Comparison of ENCODE assay signal across 18 cellular contexts in genomic region chr2:383173-383572, GRCh38.
A peak's percentile ranks its signal among the peaks of the same experiment; 100 is the strongest.
DNase-seq lines count a peak whose midpoint lies in the region; ATAC-seq and TF ChIP-seq lines count a peak whose summit lies in the region.
"Had no signal": no experiment of that assay in that cellular context is flagged by ENCODE, and none has a peak within 500 bp of the region (broad histone marks: within the 10 kb centered on the region; RNA-seq: fewer than 3 reads in every experiment).

No MANE protein-coding gene starts in this region.

- peak; percentile 14 for DNase-seq in DMS53 (lab: John Stamatoyannopoulos, UW)
- no peak for DNase-seq in DMS53 treated with DMSO at 0.1 percent for 48 hours (lab: John Stamatoyannopoulos, UW; ENCODE audit: unreplicated experiment)
- DNase-seq in endothelial cell (ENCODE audit: low spot score): peak; percentile 24
- peak; percentile 33 for DNase-seq in mucosa of gallbladder (ENCODE audit: low spot score)
- no peak for DNase-seq in type B pancreatic cell (ENCODE audit: extremely low spot score, unreplicated experiment)
- no peak for DNase-seq in NCI-H524 (lab: John Stamatoyannopoulos, UW)
- no peak for DNase-seq in activated CD4-positive, alpha-beta T cell treated with anti-CD3 and anti-CD28 coated beads for 1 hour
- DNase-seq: activated B cell treated with CpG ODN at 0.5 μM for 24 hours; CD8-positive, alpha-beta memory T cell; GF-D8; MV-4-11; naive thymus-derived CD4-positive, alpha-beta T cell; NCI-H2171; right lobe of liver; stimulated activated CD4-positive, alpha-beta T cell treated with anti-CD3 and anti-CD28 coated beads, Interleukin-2, amount 100 ng/mL, for 48 hours had no signal

- H3K9me3 Mint-ChIP-seq in endothelial cell (ENCODE audit: unreplicated experiment) (no peaks in the 10 kb centered on the region), type B pancreatic cell (peaks cover 9% of the 10 kb centered on the region)

- H3K27me3 Mint-ChIP-seq in endothelial cell (ENCODE audit: unreplicated experiment) (no peaks in the 10 kb centered on the region), type B pancreatic cell (peaks cover 5% of the 10 kb centered on the region)

- H3K4me1 Mint-ChIP-seq in endothelial cell (ENCODE audit: unreplicated experiment) (no peaks in the 10 kb centered on the region), type B pancreatic cell (ENCODE audit: unreplicated experiment) (peaks cover 18% of the 10 kb centered on the region)
- H3K4me1 Mint-ChIP-seq: CD8-positive, alpha-beta memory T cell; central memory CD8-positive, alpha-beta T cell; naive thymus-derived CD4-positive, alpha-beta T cell had no signal

- no peak for ATAC-seq in GM18868 (IDR thresholded peaks at IDR 0.05; ENCODE audit: unreplicated experiment)
- ATAC-seq: activated naive CD4-positive, alpha-beta T cell treated with anti-CD3 and anti-CD28 coated beads, Interleukin-2, amount 50 U/mL, for 72 hours; naive thymus-derived CD4-positive, alpha-beta T cell had no signal

- TF ChIP-seq CTCF in endothelial cell (IDR thresholded peaks at IDR 0.05; ENCODE audit: unreplicated experiment) (no peak), type B pancreatic cell (conservative IDR thresholded peaks at IDR 0.05) (peak; percentile 58)

- no peaks in the 10 kb centered on the region for H3K36me3 Mint-ChIP-seq in endothelial cell (ENCODE audit: low read depth, unreplicated experiment)
- H3K36me3 Mint-ChIP-seq in type B pancreatic cell: no peaks in the 10 kb centered on the region

- H3K4me3 Mint-ChIP-seq in endothelial cell (ENCODE audit: unreplicated experiment) (no peak overlapping the region), type B pancreatic cell (no peak overlapping the region)
- H3K4me3 Mint-ChIP-seq: activated B cell treated with CpG ODN at 0.5 μM for 24 hours; CD8-positive, alpha-beta memory T cell; central memory CD8-positive, alpha-beta T cell; naive thymus-derived CD4-positive, alpha-beta T cell had no signal

- H3K27ac Mint-ChIP-seq in endothelial cell (ENCODE audit: unreplicated experiment) (no peak overlapping the region), type B pancreatic cell (no peak overlapping the region)
- H3K27ac Mint-ChIP-seq: activated B cell treated with CpG ODN at 0.5 μM for 24 hours; activated naive CD4-positive, alpha-beta T cell treated with anti-CD3 and anti-CD28 coated beads, Interleukin-2, amount 50 U/mL, for 72 hours; naive thymus-derived CD4-positive, alpha-beta T cell had no signal

Comparison
In these comparisons a context has a peak if more than half of its experiments do, and no peak if none do; other contexts are left out.
1. DNase-seq: peak in DMS53 (single experiment), endothelial cell (single experiment) and mucosa of gallbladder (single experiment); none in DMS53 treated with DMSO at 0.1 percent for 48 hours (single experiment), type B pancreatic cell (single experiment), NCI-H524 (0 of 2) and activated CD4-positive, alpha-beta T cell treated with anti-CD3 and anti-CD28 coated beads for 1 hour (single experiment).